In the genomic region with DNA sequence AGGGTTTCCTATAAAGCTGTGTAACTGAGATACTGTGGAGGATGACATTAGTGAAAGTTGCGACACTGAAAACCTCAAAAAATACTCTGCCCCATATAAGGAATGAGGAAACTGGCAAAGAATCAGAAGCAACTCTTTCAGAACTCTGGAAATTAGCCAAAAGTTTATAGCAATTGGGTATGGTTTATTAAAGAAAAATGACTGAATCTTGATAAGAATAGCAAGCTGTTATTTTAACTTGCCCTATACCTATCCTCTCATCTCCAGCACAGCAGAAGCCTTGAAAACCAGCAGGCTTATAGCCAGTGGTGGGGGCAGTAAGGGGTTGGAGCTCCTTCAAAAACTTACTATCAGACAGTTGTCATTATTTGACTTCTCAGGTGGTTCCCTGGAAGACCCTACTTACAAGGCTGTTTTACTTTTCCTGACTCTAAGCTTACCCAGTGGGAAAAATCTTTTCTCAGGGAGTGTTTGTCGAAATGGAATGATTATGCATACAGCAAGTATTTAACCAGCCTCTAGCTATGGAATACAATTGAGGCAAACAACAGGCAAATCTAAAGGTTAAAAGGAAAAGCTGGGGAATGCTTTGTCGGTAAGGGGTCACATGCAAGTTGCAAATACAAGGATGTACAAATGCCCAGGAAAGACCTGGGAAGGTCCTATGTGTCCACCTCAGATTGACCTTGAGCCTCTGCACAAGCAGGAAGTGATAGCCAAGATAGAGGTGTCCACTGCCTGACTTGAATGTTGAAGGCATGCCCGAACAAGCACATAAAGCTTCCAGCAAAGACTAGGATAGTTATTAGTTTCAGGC, we compare ENCODE assay signal across 11 cellular contexts. TPM values are rescaled to one million over a fixed set of nuclear protein-coding genes. Genes with fewer than 3 reads are reported as not detected.
DNase-seq lines count a peak whose midpoint lies in the region; ATAC-seq, FAIRE-seq and TF ChIP-seq lines count a peak whose summit lies in the region.
"Had no signal": no experiment of that assay in that cellular context is flagged by ENCODE, and none has a peak within 500 bp of the region (broad histone marks: within the 10 kb centered on the region; RNA-seq: fewer than 3 reads in every experiment).

No MANE protein-coding gene starts in this region.

- H3K9me3 ChIP-seq in Panc1 (ENCODE audit: control insufficient read depth, insufficient read depth, low read depth, low read length) (peaks cover 5% of the 10 kb centered on the region; the same call in 1 of the 2 replicates), pancreas (no peaks in the 10 kb centered on the region)

- POLR2A ChIA-PET in Panc1 (lab: Charles Lee) = no interaction called here

- no peaks in the 10 kb centered on the region for H3K4me1 Mint-ChIP-seq in natural killer cell treated with Interleukin-12 subunit alpha and Interleukin-12 subunit beta and Interleukin-15 and Interleukin-18, amount 100 ng/mL, for 72 hours (ENCODE audit: low read depth in 2 of 2)
- H3K4me1 Mint-ChIP-seq: activated CD8-positive, alpha-beta memory T cell treated with anti-CD3 and anti-CD28 coated beads, Interleukin-2, amount 10 ng/mL, durations not matched to agents 7 days and 5 days; stimulated activated naive B cell treated with anti-CD40 and anti-IgM and Interleukin-4, amounts not matched to agents 10 μg/mL and 1 μg/mL and 100 μg/mL, for 72 hours had no signal

- in situ Hi-C loops in Panc1 (cut with HindIII; ENCODE audit: low pct_unique_long_range_greater_than_20kb, low sequenced_read_pairs) = no loop called here

- no peak for FAIRE-seq in pancreas (lab: Jason Lieb, UNC)

- no peak overlapping the region for H3K4me3 Mint-ChIP-seq in natural killer cell treated with Interleukin-12 subunit alpha and Interleukin-12 subunit beta and Interleukin-15 and Interleukin-18, amount 100 ng/mL, for 72 hours
- H3K4me3 Mint-ChIP-seq: activated CD8-positive, alpha-beta memory T cell treated with anti-CD3 and anti-CD28 coated beads, Interleukin-2, amount 10 ng/mL, durations not matched to agents 7 days and 5 days; stimulated activated naive B cell treated with anti-CD40 and anti-IgM and Interleukin-4, amounts not matched to agents 10 μg/mL and 1 μg/mL and 100 μg/mL, for 72 hours had no signal

- TF ChIP-seq CTCF in Panc1 (IDR thresholded peaks at IDR 0.05) = no peak
- no peak for TF ChIP-seq CTCF in pancreas (IDR thresholded peaks at IDR 0.05)
- no peak for TF ChIP-seq CTCF in dorsolateral prefrontal cortex (IDR thresholded peaks at IDR 0.05 in 54 of 56, conservative IDR thresholded peaks at IDR 0.05 in 2 of 56; ENCODE audit: low read depth in 1 of 56, partially characterized antibody in 56 of 56)

- BruUV-seq in Panc1 (replicated peaks; lab: Mats Ljungman, UMichigan) = TSS peak; percentile 24

- no peaks in the 10 kb centered on the region for H3K4me1 ChIP-seq in Panc1 (ENCODE audit: control insufficient read depth, insufficient read depth, low read length)
- H3K4me1 ChIP-seq in pancreas = peaks cover 0 to 13% (median 0%) of the 10 kb centered on the region in 3 donors

- intact Hi-C loops in Panc1 (cut with micrococcal nuclease; ENCODE audit: unreplicated experiment) (no loop called here), pancreas (cut with DNase I) (no loop called here), dorsolateral prefrontal cortex (cut with DNase I) (no loop called here)

- H3K36me3 Mint-ChIP-seq in natural killer cell treated with Interleukin-12 subunit alpha and Interleukin-12 subunit beta and Interleukin-15 and Interleukin-18, amount 100 ng/mL, for 72 hours = peaks cover 43% of the 10 kb centered on the region

- no peak overlapping the region for H3K27ac ChIP-seq in Panc1 (ENCODE audit: low read length)
- H3K27ac ChIP-seq in pancreas = peak overlapping the region in 2 of 4 donors; percentile 12 to 45
- no peak overlapping the region for H3K27ac ChIP-seq in dorsolateral prefrontal cortex

- CTCF ChIA-PET in Panc1 (lab: Charles Lee) = interaction anchor here (0.7 to 1.1 kb wide), 2 partner anchors 14 to 25 kb away, joined by 3 to 4 read pairs; no protein-coding TSS in a partner anchor

- WGBS in pancreas, 2 donors = 59 to 60% methylated on average over 4 of the region's 4 CpGs

- 0 out of 2 replicates have a peak, but pooled peaks cover 2% of the 10 kb centered on the region for H3K36me3 ChIP-seq in Panc1 (ENCODE audit: control insufficient read depth, insufficient read depth, low read length)
- no peaks in the 10 kb centered on the region for H3K36me3 ChIP-seq in pancreas

- no peaks in the 10 kb centered on the region for H3K27me3 ChIP-seq in Panc1 (ENCODE audit: control insufficient read depth, insufficient read depth, low read length)
- H3K27me3 ChIP-seq in pancreas = no peaks in the 10 kb centered on the region
- no peaks in the 10 kb centered on the region for H3K27me3 ChIP-seq in dorsolateral prefrontal cortex
- H3K27me3 ChIP-seq: heart right ventricle had no signal

- no peak overlapping the region for H3K27ac Mint-ChIP-seq in natural killer cell treated with Interleukin-12 subunit alpha and Interleukin-12 subunit beta and Interleukin-15 and Interleukin-18, amount 100 ng/mL, for 72 hours
- H3K27ac Mint-ChIP-seq: activated CD8-positive, alpha-beta memory T cell treated with anti-CD3 and anti-CD28 coated beads, Interleukin-2, amount 10 ng/mL, durations not matched to agents 7 days and 5 days; stimulated activated naive B cell treated with anti-CD40 and anti-IgM and Interleukin-4, amounts not matched to agents 10 μg/mL and 1 μg/mL and 100 μg/mL, for 72 hours had no signal

- H3K9me3 Mint-ChIP-seq in natural killer cell treated with Interleukin-12 subunit alpha and Interleukin-12 subunit beta and Interleukin-15 and Interleukin-18, amount 100 ng/mL, for 72 hours = peaks cover 4% of the 10 kb centered on the region

- DNase-seq in HCEC 1CT (peak; percentile 27), Panc1 (ENCODE audit: low read depth, low spot score) (no peak), fibroblast of gingiva (ENCODE audit: low read depth) (peak; percentile 68), pancreas (no peak), dorsolateral prefrontal cortex (no peak)
- no peak for DNase-seq in natural killer cell treated with Interleukin-12 subunit alpha and Interleukin-12 subunit beta and Interleukin-15 and Interleukin-18, amount 100 ng/mL, for 72 hours (ENCODE audit: low spot score)
- DNase-seq: activated CD8-positive, alpha-beta memory T cell treated with anti-CD3 and anti-CD28 coated beads, Interleukin-2, amount 10 ng/mL, durations not matched to agents 7 days and 5 days; heart right ventricle; NCI-H748 treated with DMSO at 0.1 percent for 48 hours; stimulated activated naive B cell treated with anti-CD40 and anti-IgM and Interleukin-4, amounts not matched to agents 10 μg/mL and 1 μg/mL and 100 μg/mL, for 72 hours had no signal

- no peaks in the 10 kb centered on the region for H3K27me3 Mint-ChIP-seq in natural killer cell treated with Interleukin-12 subunit alpha and Interleukin-12 subunit beta and Interleukin-15 and Interleukin-18, amount 100 ng/mL, for 72 hours
- H3K27me3 Mint-ChIP-seq: activated CD8-positive, alpha-beta memory T cell treated with anti-CD3 and anti-CD28 coated beads, Interleukin-2, amount 10 ng/mL, durations not matched to agents 7 days and 5 days; stimulated activated naive B cell treated with anti-CD40 and anti-IgM and Interleukin-4, amounts not matched to agents 10 μg/mL and 1 μg/mL and 100 μg/mL, for 72 hours had no signal

- H3K4me3 ChIP-seq in Panc1 (ENCODE audit: low read depth in 2 of 2, low read length in 2 of 2) (no peak overlapping the region), pancreas (no peak overlapping the region), dorsolateral prefrontal cortex (no peak overlapping the region)
- H3K4me3 ChIP-seq: heart right ventricle had no signal

- no peak for ATAC-seq in Panc1
- ATAC-seq in pancreas = peak; percentile 67 to 87 (median 84)
- ATAC-seq in natural killer cell treated with Interleukin-12 subunit alpha and Interleukin-12 subunit beta and Interleukin-15 and Interleukin-18, amount 100 ng/mL, for 72 hours = no peak
- no peak for ATAC-seq in activated CD4-positive, CD25-positive, alpha-beta regulatory T cell treated with anti-CD3 and anti-CD28 coated beads, Interleukin-2, amount 50 U/mL, for 24 hours
- ATAC-seq: activated CD8-positive, alpha-beta memory T cell treated with anti-CD3 and anti-CD28 coated beads, Interleukin-2, amount 10 ng/mL, durations not matched to agents 7 days and 5 days; stimulated activated naive B cell treated with anti-CD40 and anti-IgM and Interleukin-4, amounts not matched to agents 10 μg/mL and 1 μg/mL and 100 μg/mL, for 72 hours had no signal

RNA-seq across cellular contexts. Expression of a gene that starts 21.0 kb away (rescaled TPM):
- total RNA-seq in Panc1 (2021; ENCODE audit: unreplicated experiment) (2.8 TPM), pancreas (1 to 10 TPM; 1.1 to 2.5 (median 1.9) TPM), dorsolateral prefrontal cortex (10 to 100 TPM in 4 of 120 experiments, 1 to 10 TPM in 116; 2.8 to 11.6 (median 6.4) TPM)
- 1.5 TPM for polyA plus RNA-seq in Panc1 (2012; ENCODE audit: insufficient read length)
- polyA plus RNA-seq in pancreas = 1 to 10 TPM in 1 of 2 donors, under 1 TPM in 1; 0.49 to 1.2 TPM
- under 1 TPM in 1 of 2 donors, not detected in 1; 0.12 TPM for total RNA-seq in natural killer cell treated with Interleukin-12 subunit alpha and Interleukin-12 subunit beta and Interleukin-15 and Interleukin-18, amount 100 ng/mL, for 72 hours

RNA-seq across cellular contexts. Expression of a gene that starts 59.0 kb away (rescaled TPM):
- total RNA-seq in Panc1 (2021; ENCODE audit: unreplicated experiment) (54.6 TPM), pancreas (10 to 100 TPM in 3 of 6 donors, 1 to 10 TPM in 3; 7.9 to 22.6 (median 9.8) TPM), dorsolateral prefrontal cortex (100 to 1,000 TPM in 51 of 120 experiments, 10 to 100 TPM in 69; 59.0 to 215 (median 92.5) TPM)
- 21.9 TPM for polyA plus RNA-seq in Panc1 (2012; ENCODE audit: insufficient read length)
- polyA plus RNA-seq in pancreas = 1 to 10 TPM; 6.3 to 9.5 TPM
- total RNA-seq in natural killer cell treated with Interleukin-12 subunit alpha and Interleukin-12 subunit beta and Interleukin-15 and Interleukin-18, amount 100 ng/mL, for 72 hours = 10 to 100 TPM; 19.3 to 25.6 TPM

Comparison
In these comparisons a context has a peak if more than half of its experiments do, and no peak if none do; other contexts are left out.
1. DNase-seq: peak in HCEC 1CT (single experiment) and fibroblast of gingiva (single experiment); none in Panc1 (single experiment), pancreas (0 of 6), dorsolateral prefrontal cortex (0 of 10) and natural killer cell treated with Interleukin-12 subunit alpha and Interleukin-12 subunit beta and Interleukin-15 and Interleukin-18, amount 100 ng/mL, for 72 hours (single experiment).
2. ATAC-seq: peak in pancreas (4 of 4); none in Panc1 (single experiment), natural killer cell treated with Interleukin-12 subunit alpha and Interleukin-12 subunit beta and Interleukin-15 and Interleukin-18, amount 100 ng/mL, for 72 hours (0 of 2) and activated CD4-positive, CD25-positive, alpha-beta regulatory T cell treated with anti-CD3 and anti-CD28 coated beads, Interleukin-2, amount 50 U/mL, for 24 hours (0 of 2).